Comparison of ENCODE assay signal across 1 cellular context in the genomic region with DNA sequence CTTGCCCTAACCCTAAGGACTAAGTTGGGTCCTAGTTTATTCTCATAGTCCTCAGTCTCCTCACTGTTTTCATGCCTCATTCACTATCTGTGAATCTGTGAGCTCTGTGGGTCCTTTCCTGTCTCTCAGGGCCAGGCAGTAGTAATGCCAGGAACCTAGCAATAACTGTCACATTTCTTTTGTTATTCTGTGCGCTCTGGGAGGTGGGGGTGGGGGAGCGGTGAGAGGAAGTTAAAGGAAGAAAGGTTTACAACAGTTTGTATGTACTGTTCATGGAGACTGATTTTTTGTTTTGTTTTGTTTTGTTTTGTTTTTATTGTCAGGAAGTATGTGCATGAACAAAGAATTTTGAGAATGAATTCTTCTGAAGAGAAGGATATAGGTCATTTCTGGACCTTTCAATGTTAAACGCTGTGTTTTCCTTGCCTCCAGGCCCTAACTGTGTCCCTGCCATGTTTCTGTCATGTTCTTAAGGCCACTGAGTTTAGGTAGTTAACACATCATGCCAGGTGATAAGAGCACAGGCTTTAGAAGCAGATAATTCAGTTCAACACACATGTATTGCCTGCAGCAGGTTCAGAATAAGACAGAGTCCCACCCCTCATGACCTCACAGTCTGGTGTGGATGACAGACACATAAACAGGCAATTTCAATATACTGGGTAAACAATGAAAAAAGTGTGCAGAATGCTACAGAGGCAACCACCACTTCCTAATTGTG.
TF ChIP-seq lines count a peak whose summit lies in the region.

No MANE protein-coding gene starts in this region.

TF ChIP-seq in HEK293, 187 proteins besides CTCF, POLR2A, EP300 and RAD21:
- TF ChIP-seq, protein P1, sequence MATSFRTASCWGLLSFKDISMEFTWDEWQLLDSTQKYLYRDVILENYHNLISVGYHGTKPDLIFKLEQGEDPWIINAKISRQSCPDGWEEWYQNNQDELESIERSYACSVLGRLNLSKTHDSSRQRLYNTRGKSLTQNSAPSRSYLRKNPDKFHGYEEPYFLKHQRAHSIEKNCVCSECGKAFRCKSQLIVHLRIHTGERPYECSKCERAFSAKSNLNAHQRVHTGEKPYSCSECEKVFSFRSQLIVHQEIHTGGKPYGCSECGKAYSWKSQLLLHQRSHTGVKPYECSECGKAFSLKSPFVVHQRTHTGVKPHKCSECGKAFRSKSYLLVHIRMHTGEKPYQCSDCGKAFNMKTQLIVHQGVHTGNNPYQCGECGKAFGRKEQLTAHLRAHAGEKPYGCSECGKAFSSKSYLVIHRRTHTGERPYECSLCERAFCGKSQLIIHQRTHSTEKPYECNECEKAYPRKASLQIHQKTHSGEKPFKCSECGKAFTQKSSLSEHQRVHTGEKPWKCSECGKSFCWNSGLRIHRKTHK (tag by site-specific recombination; IDR thresholded peaks at IDR 0.05), result peak; percentile 67; the same call in 1 of the 2 replicates
- TF ChIP-seq ZNF335 (tag by site-specific recombination; conservative IDR thresholded peaks at IDR 0.05) (0 out of 2 replicates have a peak, but pooled peaks have one; percentile 20), ZNF133 (tag by site-specific recombination; IDR thresholded peaks at IDR 0.05) (no peak), SETDB1 (IDR thresholded peaks at IDR 0.05; ENCODE audit: insufficient read length, low read length) (peak; percentile 42)
- TF ChIP-seq, protein P2, sequence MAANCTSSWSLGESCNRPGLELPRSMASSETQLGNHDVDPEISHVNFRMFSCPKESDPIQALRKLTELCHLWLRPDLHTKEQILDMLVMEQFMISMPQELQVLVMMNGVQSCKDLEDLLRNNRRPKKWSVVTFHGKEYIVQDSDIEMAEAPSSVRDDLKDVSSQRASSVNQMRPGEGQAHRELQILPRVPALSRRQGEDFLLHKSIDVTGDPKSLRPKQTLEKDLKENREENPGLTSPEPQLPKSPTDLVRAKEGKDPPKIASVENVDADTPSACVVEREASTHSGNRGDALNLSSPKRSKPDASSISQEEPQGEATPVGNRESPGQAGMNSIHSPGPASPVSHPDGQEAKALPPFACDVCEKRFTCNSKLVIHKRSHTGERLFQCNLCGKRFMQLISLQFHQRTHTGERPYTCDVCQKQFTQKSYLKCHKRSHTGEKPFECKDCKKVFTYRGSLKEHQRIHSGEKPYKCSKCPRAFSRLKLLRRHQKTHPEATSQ (tag by site-specific recombination; IDR thresholded peaks at IDR 0.05), result no peak
- TF ChIP-seq, protein P3, sequence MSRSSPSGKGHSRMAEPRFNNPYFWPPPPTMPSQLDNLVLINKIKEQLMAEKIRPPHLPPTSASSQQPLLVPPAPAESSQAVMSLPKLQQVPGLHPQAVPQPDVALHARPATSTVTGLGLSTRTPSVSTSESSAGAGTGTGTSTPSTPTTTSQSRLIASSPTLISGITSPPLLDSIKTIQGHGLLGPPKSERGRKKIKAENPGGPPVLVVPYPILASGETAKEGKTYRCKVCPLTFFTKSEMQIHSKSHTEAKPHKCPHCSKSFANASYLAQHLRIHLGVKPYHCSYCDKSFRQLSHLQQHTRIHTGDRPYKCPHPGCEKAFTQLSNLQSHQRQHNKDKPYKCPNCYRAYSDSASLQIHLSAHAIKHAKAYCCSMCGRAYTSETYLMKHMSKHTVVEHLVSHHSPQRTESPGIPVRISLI (tag by site-specific recombination; IDR thresholded peaks at IDR 0.05), result peak; percentile 88; the same call in 1 of the 2 replicates
